In the genomic region with DNA sequence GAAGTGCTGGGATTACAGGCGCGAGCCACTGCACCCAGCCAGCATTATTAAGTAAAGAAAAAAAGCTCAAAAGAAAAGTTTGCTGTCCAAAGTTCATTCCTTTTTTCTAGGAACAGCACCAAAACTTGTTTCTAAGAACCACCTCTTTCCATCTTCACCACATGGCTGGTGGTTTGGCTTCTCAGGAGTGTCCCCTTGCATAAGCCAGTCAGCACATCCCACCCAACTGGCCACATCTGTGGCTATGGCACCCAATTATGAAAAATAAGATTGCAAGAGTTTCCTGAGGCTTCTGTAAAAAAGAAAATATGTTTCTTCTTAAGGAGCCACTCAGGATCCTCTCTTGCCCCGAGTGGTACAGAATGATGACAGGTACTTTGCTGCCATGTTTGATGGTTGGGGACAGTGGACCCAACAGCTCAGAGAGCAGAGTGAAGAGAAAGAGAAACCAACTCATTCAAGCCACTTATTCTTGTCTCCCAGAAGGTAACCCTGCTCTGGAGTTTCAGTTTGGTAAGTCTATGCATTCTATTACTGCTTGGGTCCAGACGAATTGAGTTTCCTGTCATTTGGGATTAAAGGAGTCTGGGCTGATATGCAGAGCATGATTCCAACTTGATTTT, we compare ENCODE assay signal across 33 cellular contexts.
"Had no signal": no experiment of that assay in that cellular context is flagged by ENCODE, and none has a peak within 500 bp of the region (broad histone marks: within the 10 kb centered on the region; RNA-seq: fewer than 3 reads in every experiment).

No MANE protein-coding gene starts in this region.

- H3K9me3 ChIP-seq: SJCRH30 had no signal

- H3K27ac ChIP-seq: brain microvascular endothelial cell, SJCRH30, SK-N-MC, WERI-Rb-1 had no signal

- H3K4me1 ChIP-seq: SJCRH30 had no signal

- H3K4me3 Mint-ChIP-seq: activated CD4-positive, alpha-beta memory T cell treated with anti-CD3 and anti-CD28 coated beads, Interleukin-2, amount 10 ng/mL, durations not matched to agents 7 days and 5 days; activated naive CD4-positive, alpha-beta T cell treated with anti-CD3 and anti-CD28 coated beads, Interleukin-2, amount 50 U/mL, for 24 hours; activated T-cell treated with anti-CD3 and anti-CD28 coated beads, Interleukin-2, amount 50 U/mL, for 24 hours; T-helper 17 cell had no signal

- H3K36me3 Mint-ChIP-seq: activated naive CD4-positive, alpha-beta T cell treated with anti-CD3 and anti-CD28 coated beads, Interleukin-2, amount 50 U/mL, for 24 hours had no signal

- H3K4me1 Mint-ChIP-seq: activated CD4-positive, alpha-beta memory T cell treated with anti-CD3 and anti-CD28 coated beads, Interleukin-2, amount 10 ng/mL, durations not matched to agents 7 days and 5 days; activated naive CD4-positive, alpha-beta T cell treated with anti-CD3 and anti-CD28 coated beads, Interleukin-2, amount 50 U/mL, for 24 hours; T-helper 17 cell had no signal

- H3K27ac Mint-ChIP-seq: activated CD4-positive, alpha-beta memory T cell treated with anti-CD3 and anti-CD28 coated beads, Interleukin-2, amount 10 ng/mL, durations not matched to agents 7 days and 5 days; activated naive CD4-positive, alpha-beta T cell treated with anti-CD3 and anti-CD28 coated beads, Interleukin-2, amount 50 U/mL, for 24 hours; activated T-cell treated with anti-CD3 and anti-CD28 coated beads, Interleukin-2, amount 50 U/mL, for 24 hours; activated T-helper 2 cell treated with anti-CD3 and anti-CD28 coated beads, Interferon-gamma antibody, Interleukin-2, Interleukin-4, amounts not matched to agents 10 μg/mL and 5 μg/mL and 100 μg/mL, durations not matched to agents 14 hours and 24 hours and 36 hours; T-helper 17 cell had no signal

- DNase-seq: activated CD4-positive, alpha-beta memory T cell treated with anti-CD3 and anti-CD28 coated beads, Interleukin-2, amount 10 ng/mL, durations not matched to agents 7 days and 5 days; activated CD4-positive, alpha-beta T cell treated with anti-CD3 and anti-CD28 coated beads for 1 hour; activated CD4-positive, alpha-beta T cell treated with anti-CD3 and anti-CD28 coated beads for 48 hours; activated CD4-positive, CD25-positive, alpha-beta regulatory T cell; activated gamma-delta T cell; activated naive CD4-positive, alpha-beta T cell treated with Interleukin-2 at 50 U/mL for 16 hours; activated T-cell treated with anti-CD3 and anti-CD28 coated beads, Interleukin-2, amount 50 U/mL, for 24 hours; amniotic stem cell; aorta; brain microvascular endothelial cell; central memory CD4-positive, alpha-beta T cell; Kasumi-1; KG1; MG63; MV-4-11; NCI-H1092; NCI-H1436 treated with DMSO at 0.1 percent for 48 hours; NCI-H187; NCI-H2029 treated with DMSO at 0.1 percent for 48 hours; NCI-H2107; NCI-H2171; NCI-H510A; NCI-H526; NCI-H748 treated with DMSO at 0.1 percent for 48 hours; SHP77; SJCRH30; T-helper 17 cell; T1000; WERI-Rb-1 had no signal

- ATAC-seq: Panc1, T-helper 17 cell had no signal

- H3K27me3 ChIP-seq: brain microvascular endothelial cell, MG63, SJCRH30 had no signal

- H3K9me3 Mint-ChIP-seq: activated CD4-positive, alpha-beta memory T cell treated with anti-CD3 and anti-CD28 coated beads, Interleukin-2, amount 10 ng/mL, durations not matched to agents 7 days and 5 days; activated naive CD4-positive, alpha-beta T cell treated with anti-CD3 and anti-CD28 coated beads, Interleukin-2, amount 50 U/mL, for 24 hours; activated T-cell treated with anti-CD3 and anti-CD28 coated beads, Interleukin-2, amount 50 U/mL, for 24 hours; activated T-helper 2 cell treated with anti-CD3 and anti-CD28 coated beads, Interferon-gamma antibody, Interleukin-2, Interleukin-4, amounts not matched to agents 10 μg/mL and 5 μg/mL and 100 μg/mL, durations not matched to agents 14 hours and 24 hours and 36 hours had no signal

- H3K4me3 ChIP-seq: MG63, SJCRH30, SK-N-MC had no signal

- H3K36me3 ChIP-seq: brain microvascular endothelial cell, MG63, SJCRH30, WERI-Rb-1 had no signal
